10 cellular contexts compared by ENCODE assay signal in the genomic region with DNA sequence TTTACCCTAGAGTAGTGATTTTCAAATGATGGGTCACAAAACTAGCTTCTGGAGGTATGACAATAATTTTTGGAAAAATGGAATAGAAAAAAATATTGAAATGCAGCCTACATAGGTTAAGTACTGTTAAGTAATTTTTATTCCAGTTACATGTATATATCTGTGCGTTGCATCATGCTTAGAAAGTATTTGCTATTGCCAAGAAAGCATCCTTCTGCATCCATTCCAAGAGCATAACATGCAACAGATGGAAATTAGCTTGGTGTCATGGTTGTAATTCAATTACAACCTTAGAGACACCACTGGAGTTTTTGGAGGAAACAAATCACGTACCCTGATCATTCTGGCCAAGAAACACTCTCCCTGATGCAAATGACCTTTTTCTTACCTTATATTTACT. TPM values are rescaled to one million over a fixed set of nuclear protein-coding genes. Genes with fewer than 3 reads are reported as not detected.
DNase-seq lines count a peak whose midpoint lies in the region; ATAC-seq, FAIRE-seq and TF ChIP-seq lines count a peak whose summit lies in the region.
"Had no signal": no experiment of that assay in that cellular context is flagged by ENCODE, and none has a peak within 500 bp of the region (broad histone marks: within the 10 kb centered on the region; RNA-seq: fewer than 3 reads in every experiment).

No MANE protein-coding gene starts in this region.

- POLR2A ChIA-PET in Caco-2 (lab: Charles Lee), result no interaction called here
- POLR2A ChIA-PET in IMR-90 (lab: Charles Lee; ENCODE audit: unreplicated experiment), result interaction anchor here (0.6 kb wide), 1 partner anchor 13 kb away, joined by 4 read pairs; no protein-coding TSS in a partner anchor
- POLR2A ChIA-PET in naive thymus-derived CD4-positive, alpha-beta T cell (lab: Charles Lee), result interaction anchor here (1.1 kb wide), 1 partner anchor 24 kb away, joined by 5 read pairs; no protein-coding TSS in a partner anchor

- H3K36me3 ChIP-seq in Caco-2 (ENCODE audit: control insufficient read depth, insufficient read depth, low read length) (no peaks in the 10 kb centered on the region), IMR-90 (ENCODE audit: control insufficient read depth, insufficient read depth, low read length) (no peaks in the 10 kb centered on the region), astrocyte (ENCODE audit: insufficient read depth, low read length) (peaks cover 2% of the 10 kb centered on the region), esophagus muscularis mucosa (peaks cover 0 to 19% (median 0%) of the 10 kb centered on the region in 4 donors)
- H3K36me3 ChIP-seq in naive thymus-derived CD4-positive, alpha-beta T cell (ENCODE audit: control insufficient read depth in 2 of 3, insufficient read depth in 3 of 3, low read length in 3 of 3), result peaks cover 0 to 12% (median 0%) of the 10 kb centered on the region in 3 experiments

- no peaks in the 10 kb centered on the region for H4K20me1 ChIP-seq in IMR-90 (ENCODE audit: insufficient read depth, low read length)
- H4K20me1 ChIP-seq in astrocyte (ENCODE audit: insufficient read depth, low read length), result peaks cover 4% of the 10 kb centered on the region

- H4K5ac ChIP-seq in IMR-90 (ENCODE audit: low read depth, low read length), result no peak overlapping the region

- H3K4me3 Mint-ChIP-seq in Caco-2 (ENCODE audit: unreplicated experiment) (peak overlapping the region; percentile 5), astrocyte (ENCODE audit: unreplicated experiment) (peak overlapping the region; percentile 89)
- peak overlapping the region; percentile 71 to 94 (median 89) for H3K4me3 Mint-ChIP-seq in naive thymus-derived CD4-positive, alpha-beta T cell

- FAIRE-seq in astrocyte (lab: Jason Lieb, UNC), result no peak
- FAIRE-seq: frontal cortex had no signal

- H3K79me2 ChIP-seq in astrocyte (ENCODE audit: insufficient read depth, low read length), result peaks cover 26% of the 10 kb centered on the region

- no peak overlapping the region for H4K8ac ChIP-seq in IMR-90 (ENCODE audit: low read depth in 2 of 2, low read length in 2 of 2)

- no peak overlapping the region for H3K14ac ChIP-seq in IMR-90 (replicated peaks; ENCODE audit: low read depth, low read length)

- no peaks in the 10 kb centered on the region for H3K27me3 ChIP-seq in Caco-2 (replicated peaks; ENCODE audit: control insufficient read depth, insufficient read depth, low read length)
- no peaks in the 10 kb centered on the region for H3K27me3 ChIP-seq in IMR-90 (ENCODE audit: control insufficient read depth, insufficient read depth, low read length)
- no peaks in the 10 kb centered on the region for H3K27me3 ChIP-seq in astrocyte (ENCODE audit: insufficient read depth, low read length)
- H3K27me3 ChIP-seq in naive thymus-derived CD4-positive, alpha-beta T cell (ENCODE audit: control insufficient read depth in 2 of 2, insufficient read depth in 2 of 2, low read length in 2 of 2), result no peaks in the 10 kb centered on the region
- H3K27me3 ChIP-seq in esophagus muscularis mucosa, result no peaks in the 10 kb centered on the region

- H2BK5ac ChIP-seq in IMR-90 (ENCODE audit: low read depth, low read length, poor library complexity, severe bottlenecking), result no peak overlapping the region

- DNase-seq in Caco-2, result no peak
- DNase-seq in IMR-90, result no peak
- DNase-seq in astrocyte (ENCODE audit: low read depth), result no peak
- DNase-seq in naive thymus-derived CD4-positive, alpha-beta T cell, result no peak
- no peak for DNase-seq in esophagus muscularis mucosa (ENCODE audit: extremely low spot score)
- DNase-seq in hepatic stellate cell (ENCODE audit: low spot score), result no peak
- DNase-seq in dermis blood vessel endothelial cell, result no peak
- DNase-seq: left colon had no signal

- H2AK5ac ChIP-seq in IMR-90 (ENCODE audit: low read depth, low read length), result no peak overlapping the region

- H3K79me1 ChIP-seq in IMR-90 (ENCODE audit: low read depth in 1 of 2, low read length in 2 of 2), result peaks cover 19 to 59% of the 10 kb centered on the region in 2 experiments

- no peak overlapping the region for H3K56ac ChIP-seq in IMR-90 (ENCODE audit: extremely low read depth, insufficient read depth, low read length)

- no peak overlapping the region for H2BK20ac ChIP-seq in IMR-90 (ENCODE audit: low read depth, low read length)

- H3K27ac Mint-ChIP-seq in Caco-2 (ENCODE audit: unreplicated experiment) (no peak overlapping the region), astrocyte (ENCODE audit: unreplicated experiment) (no peak overlapping the region)
- peak overlapping the region in 3 of 9 donors; percentile 21 to 83 (median 67) for H3K27ac Mint-ChIP-seq in naive thymus-derived CD4-positive, alpha-beta T cell

- peaks cover 24% of the 10 kb centered on the region for H3K9me1 ChIP-seq in IMR-90 (ENCODE audit: insufficient read depth, low read length)

- H2BK15ac ChIP-seq in IMR-90 (ENCODE audit: low read depth, low read length), result no peak overlapping the region

- ATAC-seq in IMR-90 (ENCODE audit: low read depth), result no peak
- no peak for ATAC-seq in naive thymus-derived CD4-positive, alpha-beta T cell
- ATAC-seq: left colon, Right ventricle myocardium inferior had no signal

- H3K9ac ChIP-seq in IMR-90 (ENCODE audit: low read depth, low read length), result no peak overlapping the region
- H3K9ac ChIP-seq in astrocyte (ENCODE audit: low read length), result no peak overlapping the region

- dilution Hi-C loops in IMR-90 (cut with HindIII; ENCODE audit: low sequenced_read_pairs, unreplicated experiment), result no loop called here

- CTCF ChIA-PET in Caco-2 (lab: Charles Lee), result no interaction called here
- CTCF ChIA-PET in IMR-90 (lab: Yijun Ruan, JAX), result interaction anchor here (0.6 to 1.3 kb wide), 5 partner anchors 8 to 748 kb away, joined by 3 to 10 read pairs (median 4); no protein-coding TSS in a partner anchor
- CTCF ChIA-PET in naive thymus-derived CD4-positive, alpha-beta T cell (lab: Charles Lee), result interaction anchor here (0.6 kb wide), 1 partner anchor 18 kb away, joined by 3 read pairs; no protein-coding TSS in a partner anchor

- no peaks in the 10 kb centered on the region; the same call in 1 of the 2 replicates for H3K9me3 ChIP-seq in Caco-2
- H3K9me3 ChIP-seq in IMR-90 (ENCODE audit: control insufficient read depth, insufficient read depth, low read length), result no peaks in the 10 kb centered on the region
- no peaks in the 10 kb centered on the region for H3K9me3 ChIP-seq in astrocyte (ENCODE audit: insufficient read depth, low read depth, low read length)
- H3K9me3 ChIP-seq in naive thymus-derived CD4-positive, alpha-beta T cell (ENCODE audit: control insufficient read depth in 2 of 3, low read length in 3 of 3), result no peaks in the 10 kb centered on the region
- no peaks in the 10 kb centered on the region for H3K9me3 ChIP-seq in esophagus muscularis mucosa

- no peaks in the 10 kb centered on the region for H3K9me3 Mint-ChIP-seq in Caco-2 (ENCODE audit: unreplicated experiment)
- no peaks in the 10 kb centered on the region for H3K9me3 Mint-ChIP-seq in astrocyte (ENCODE audit: unreplicated experiment)
- no peaks in the 10 kb centered on the region for H3K9me3 Mint-ChIP-seq in naive thymus-derived CD4-positive, alpha-beta T cell

- no peak overlapping the region for H3K4ac ChIP-seq in IMR-90 (ENCODE audit: low read depth, low read length)

- H3K18ac ChIP-seq in IMR-90 (ENCODE audit: low read depth, low read length), result no peak overlapping the region

- no peak for TF ChIP-seq RAD21 in IMR-90 (IDR thresholded peaks at IDR 0.05; ENCODE audit: low read length)

- H3K27ac ChIP-seq in IMR-90 (ENCODE audit: insufficient read depth, low read length) (no peak overlapping the region), astrocyte (ENCODE audit: low read depth, low read length) (no peak overlapping the region), esophagus muscularis mucosa (replicated peaks in 1 of 4) (no peak overlapping the region)
- H3K27ac ChIP-seq in naive thymus-derived CD4-positive, alpha-beta T cell (ENCODE audit: low read depth, low read length), result no peak overlapping the region

- intact Hi-C loops in Caco-2 (cut with micrococcal nuclease; ENCODE audit: unreplicated experiment), result no loop called here
- intact Hi-C loops in IMR-90 (cut with micrococcal nuclease), result loop anchor here (5.0 kb wide), 1 partner anchor 150 kb away; no protein-coding TSS in a partner anchor
- intact Hi-C loops in naive thymus-derived CD4-positive, alpha-beta T cell (cut with micrococcal nuclease), result loop anchor here (5.0 to 10.0 kb wide), 8 partner anchors 715 to 1520 kb away; a partner anchor contains a TSS
- intact Hi-C loops in esophagus muscularis mucosa (cut with DNase I), result no loop called here

- TF ChIP-seq POLR2A in IMR-90 (IDR thresholded peaks at IDR 0.05; ENCODE audit: low read depth, low read length), result no peak
- no peak for TF ChIP-seq POLR2A in esophagus muscularis mucosa (IDR thresholded peaks at IDR 0.05; ENCODE audit: low read depth)

- H3K4me1 Mint-ChIP-seq in Caco-2 (ENCODE audit: low read depth, unreplicated experiment) (no peaks in the 10 kb centered on the region), astrocyte (ENCODE audit: low read depth, unreplicated experiment) (peaks cover 24% of the 10 kb centered on the region)
- peaks cover 43 to 74% (median 65%) of the 10 kb centered on the region in 7 donors for H3K4me1 Mint-ChIP-seq in naive thymus-derived CD4-positive, alpha-beta T cell

- BruUV-seq in Caco-2 (replicated peaks; lab: Mats Ljungman, UMichigan) (no TSS peak), IMR-90 (replicated peaks; lab: Mats Ljungman, UMichigan) (TSS peak; percentile 27)

- H3K4me1 ChIP-seq in Caco-2, result peaks cover 2% of the 10 kb centered on the region; the same call in 1 of the 2 replicates
- H3K4me1 ChIP-seq in IMR-90 (ENCODE audit: control insufficient read depth, insufficient read depth, low read length), result peaks cover 32% of the 10 kb centered on the region
- H3K4me1 ChIP-seq in astrocyte (ENCODE audit: insufficient read depth, low read length), result peaks cover 9% of the 10 kb centered on the region
- H3K4me1 ChIP-seq in naive thymus-derived CD4-positive, alpha-beta T cell (ENCODE audit: control insufficient read depth in 2 of 2, insufficient read depth in 2 of 2, low read length in 2 of 2), result peaks cover 20 to 36% of the 10 kb centered on the region in 2 donors
- H3K4me1 ChIP-seq in esophagus muscularis mucosa, result peaks cover 37 to 58% (median 51%) of the 10 kb centered on the region in 4 donors

- no CpG with 5 or more reads among the region's 2 CpGs for WGBS in IMR-90 (ENCODE audit: extremely low coverage in 2 of 2, insufficient read length in 1 of 2), 2 experiments
- 64% methylated on average over 2 of the region's 2 CpGs for WGBS in esophagus muscularis mucosa

- TF ChIP-seq CTCF in Caco-2 (IDR thresholded peaks at IDR 0.05; ENCODE audit: insufficient read depth in 1 of 2, low read depth in 1 of 2, low read length in 1 of 2, severe bottlenecking in 1 of 2, unreplicated experiment in 1 of 2) (no peak), IMR-90 (conservative IDR thresholded peaks at IDR 0.05; ENCODE audit: low read depth, low read length) (no peak), astrocyte (IDR thresholded peaks at IDR 0.05; ENCODE audit: insufficient read depth, low read depth, low read length) (no peak), esophagus muscularis mucosa (IDR thresholded peaks at IDR 0.05) (no peak)

- no peak overlapping the region for H2AK9ac ChIP-seq in IMR-90 (replicated peaks; ENCODE audit: low read depth, low read length, poor library complexity)

- H3K4me2 ChIP-seq in IMR-90 (ENCODE audit: low read depth, low read length) (peak overlapping the region; percentile 94; the same call in 1 of the 2 replicates), astrocyte (ENCODE audit: low read length) (peak overlapping the region; percentile 94)

- no peaks in the 10 kb centered on the region for H3K27me3 Mint-ChIP-seq in Caco-2 (ENCODE audit: insufficient read depth, unreplicated experiment)
- H3K27me3 Mint-ChIP-seq in astrocyte (ENCODE audit: low read depth, unreplicated experiment), result no peaks in the 10 kb centered on the region
- H3K27me3 Mint-ChIP-seq in naive thymus-derived CD4-positive, alpha-beta T cell, result no peaks in the 10 kb centered on the region

- H2AFZ ChIP-seq in IMR-90 (replicated peaks; ENCODE audit: low read length, poor library complexity), result no peak overlapping the region
- no peak overlapping the region for H2AFZ ChIP-seq in astrocyte (ENCODE audit: low read depth, low read length)

- H3K36me3 Mint-ChIP-seq in Caco-2 (ENCODE audit: insufficient read depth, unreplicated experiment), result no peaks in the 10 kb centered on the region
- peaks cover 7% of the 10 kb centered on the region for H3K36me3 Mint-ChIP-seq in astrocyte (ENCODE audit: low read depth, unreplicated experiment)
- H3K36me3 Mint-ChIP-seq in naive thymus-derived CD4-positive, alpha-beta T cell, result peaks cover 2 to 9% (median 6%) of the 10 kb centered on the region in 5 donors

- in situ Hi-C loops in IMR-90 (cut with MboI; ENCODE audit: low sequenced_read_pairs), result no loop called here

- H3K4me3 ChIP-seq in Caco-2 (ENCODE audit: low read depth, low read length) (no peak overlapping the region), IMR-90 (ENCODE audit: insufficient read depth, low read depth, low read length) (no peak overlapping the region), astrocyte (ENCODE audit: insufficient read depth, low read depth, low read length) (no peak overlapping the region), esophagus muscularis mucosa (no peak overlapping the region)
- H3K4me3 ChIP-seq in naive thymus-derived CD4-positive, alpha-beta T cell (ENCODE audit: low read length), result no peak overlapping the region

- H4K91ac ChIP-seq in IMR-90 (ENCODE audit: insufficient read depth, low read depth, low read length), result no peak overlapping the region

- no peak for TF ChIP-seq EP300 in esophagus muscularis mucosa (IDR thresholded peaks at IDR 0.05)

- peak overlapping the region; percentile 55; the same call in 1 of the 2 replicates for H3K23ac ChIP-seq in IMR-90 (ENCODE audit: low read depth, low read length)

- no peak overlapping the region for H2BK120ac ChIP-seq in IMR-90 (ENCODE audit: low read depth, low read length)

RNA-seq across cellular contexts. Expression of a gene that starts 1.7 kb away (rescaled TPM):
- total RNA-seq in Caco-2 (2022) (58.6 and 62.8 TPM in 2 replicates), IMR-90 (2012; rRNA removed) (72.2 and 90.9 TPM in 2 replicates), astrocyte (88.9 and 114 TPM in 2 replicates), esophagus muscularis mucosa (10 to 100 TPM; 44.6 to 55.2 (median 52.5) TPM), dermis blood vessel endothelial cell (43.4 and 65.0 TPM in 2 replicates)
- polyA plus RNA-seq in IMR-90 (2012; rRNA removed), result 184 and 201 TPM in 2 replicates
- 129 and 173 TPM in 2 replicates for polyA plus RNA-seq in IMR-90 (2012; cell fraction: cytosol; rRNA removed)
- polyA plus RNA-seq in IMR-90 (2012; cell fraction: nucleus; rRNA removed; ENCODE audit: low replicate concordance), result 171 and 218 TPM in 2 replicates
- 100 to 1,000 TPM in 3 of 5 experiments, 10 to 100 TPM in 2; 62.2 to 108 (median 100) TPM for total RNA-seq in naive thymus-derived CD4-positive, alpha-beta T cell
- 100 to 1,000 TPM; 169 to 206 TPM for polyA plus RNA-seq in naive thymus-derived CD4-positive, alpha-beta T cell

Comparison
In these comparisons a context has a peak if more than half of its experiments do, and no peak if none do; other contexts are left out.
1. H3K4me3 Mint-ChIP-seq: peak in every context shown above with its lines; median percentile 89 in astrocyte; 89 in naive thymus-derived CD4-positive, alpha-beta T cell; 5 in Caco-2.
2. intact Hi-C loops: an anchor here in IMR-90 (5.0 kb wide) and naive thymus-derived CD4-positive, alpha-beta T cell (5.0 to 10.0 kb wide); none called in Caco-2 and esophagus muscularis mucosa.